9 cellular contexts compared by ENCODE assay signal in genomic region chr10:74967850-74968620, GRCh38.
DNase-seq lines count a peak whose midpoint lies in the region; ATAC-seq and TF ChIP-seq lines count a peak whose summit lies in the region.
"Had no signal": no experiment of that assay in that cellular context is flagged by ENCODE, and none has a peak within 500 bp of the region (broad histone marks: within the 10 kb centered on the region; RNA-seq: fewer than 3 reads in every experiment).

No MANE protein-coding gene starts in this region.

- H2BK120ac ChIP-seq in H9 (ENCODE audit: low read depth, low read length, poor library complexity, severe bottlenecking): no peak overlapping the region

- H3K27me3 ChIP-seq in CD4-positive, CD25-positive, alpha-beta regulatory T cell (ENCODE audit: control insufficient read depth, insufficient read depth, low read length): no peaks in the 10 kb centered on the region
- H3K27me3 ChIP-seq in OCI-LY1 (ENCODE audit: insufficient read depth, low read length) (no peaks in the 10 kb centered on the region), H9 (ENCODE audit: insufficient read depth, low read length) (no peaks in the 10 kb centered on the region)

- H3K4me3 Mint-ChIP-seq in CD4-positive, CD25-positive, alpha-beta regulatory T cell: peak overlapping the region; percentile 1 to 84 (median 68)
- no peak overlapping the region for H3K4me3 Mint-ChIP-seq in H9

- peaks cover 3% of the 10 kb centered on the region for H3K36me3 ChIP-seq in CD4-positive, CD25-positive, alpha-beta regulatory T cell (ENCODE audit: control insufficient read depth, insufficient read depth, low read length)
- H3K36me3 ChIP-seq in OCI-LY1 (ENCODE audit: insufficient read depth, low read length): peaks cover 10% of the 10 kb centered on the region; the same call in 1 of the 2 replicates

- peak in 1 of 2 donors; percentile 34 for ATAC-seq in CD4-positive, CD25-positive, alpha-beta regulatory T cell (ENCODE audit: low read depth in 2 of 2)
- ATAC-seq in GM19463 (IDR thresholded peaks at IDR 0.05; ENCODE audit: unreplicated experiment) (no peak), GM21423 (IDR thresholded peaks at IDR 0.05; ENCODE audit: unreplicated experiment) (no peak)

- H3K36me3 Mint-ChIP-seq in CD4-positive, CD25-positive, alpha-beta regulatory T cell: peaks cover 29% of the 10 kb centered on the region
- peaks cover 3 to 6% (median 6%) of the 10 kb centered on the region in 3 experiments; a peak in 6 of 7 replicates for H3K36me3 Mint-ChIP-seq in H9 (ENCODE audit: insufficient read depth in 1 of 3, low read depth in 3 of 3)

- WGBS in H9 (ENCODE audit: extremely low coverage, insufficient read length, low lambda C conversion rate): no CpG with 5 or more reads among the region's 5 CpGs

- no peak overlapping the region for H4K91ac ChIP-seq in H9 (ENCODE audit: insufficient read length, low read depth, low read length)

- peak overlapping the region; percentile 28 for H3K4me2 ChIP-seq in OCI-LY1 (ENCODE audit: low read length)
- H3K4me2 ChIP-seq in H9 (ENCODE audit: insufficient read depth, insufficient read length, low read length): no peak overlapping the region

- no peak overlapping the region for H3K23ac ChIP-seq in H9 (ENCODE audit: insufficient read length, low read depth, low read length)

- H3K4me1 ChIP-seq in CD4-positive, CD25-positive, alpha-beta regulatory T cell (ENCODE audit: control insufficient read depth, insufficient read depth, low read length, poor library complexity, severe bottlenecking): peaks cover 6% of the 10 kb centered on the region
- H3K4me1 ChIP-seq in OCI-LY1 (ENCODE audit: insufficient read depth, low read length, severe bottlenecking): peaks cover 16% of the 10 kb centered on the region
- H3K4me1 ChIP-seq in H9 (ENCODE audit: insufficient read depth, low read length): peaks cover 3% of the 10 kb centered on the region; the same call in 1 of the 2 replicates

- H3K23me2 ChIP-seq in H9 (ENCODE audit: insufficient read length, low read depth, low read length, poor library complexity, severe bottlenecking): no peaks in the 10 kb centered on the region

- no peak overlapping the region for H4K5ac ChIP-seq in H9 (ENCODE audit: insufficient read length, low read depth, low read length)

- H3K18ac ChIP-seq in H9 (ENCODE audit: insufficient read length, low read depth, low read length): no peak overlapping the region

- no peak overlapping the region for H2BK15ac ChIP-seq in H9 (ENCODE audit: low read depth, low read length)

- peaks cover 25 to 42% (median 34%) of the 10 kb centered on the region in 4 donors for H3K4me1 Mint-ChIP-seq in CD4-positive, CD25-positive, alpha-beta regulatory T cell
- peaks cover 22 to 25% of the 10 kb centered on the region in 2 experiments for H3K4me1 Mint-ChIP-seq in H9

- no peak overlapping the region for H3K4ac ChIP-seq in H9 (ENCODE audit: low read depth, low read length)

- H3F3A ChIP-seq in OCI-LY1 (ENCODE audit: insufficient read depth, low read length): no peaks in the 10 kb centered on the region

- peak overlapping the region; percentile 42 for H3K27ac ChIP-seq in CD4-positive, CD25-positive, alpha-beta regulatory T cell (ENCODE audit: insufficient read depth, low read length, poor library complexity, severe bottlenecking)
- H3K27ac ChIP-seq in OCI-LY1 (ENCODE audit: low read depth, low read length, poor library complexity, severe bottlenecking): peak overlapping the region; percentile 45
- H3K27ac ChIP-seq in H9 (ENCODE audit: insufficient read length, low read depth, low read length): no peak overlapping the region

- no peak overlapping the region for H2BK20ac ChIP-seq in H9 (ENCODE audit: low read depth, low read length, poor library complexity, severe bottlenecking)

- no peak overlapping the region; the same call in 1 of the 2 replicates for H3K14ac ChIP-seq in H9 (ENCODE audit: insufficient read depth, low read length)

- DNase-seq in CD4-positive, CD25-positive, alpha-beta regulatory T cell: peak in 2 of 3 donors; percentile 16 to 30
- DNase-seq in Jurkat, Clone E6-1 (ENCODE audit: low read depth, low spot score): peak; percentile 29
- DNase-seq in glomerular endothelial cell (ENCODE audit: extremely low read depth, low read depth, low spot score) (peak; percentile 23), H9 (no peak), germinal center (ENCODE audit: low spot score) (no peak)
- DNase-seq: H7 had no signal

- H3K9me3 Mint-ChIP-seq in CD4-positive, CD25-positive, alpha-beta regulatory T cell: peaks cover 0 to 8% (median 0%) of the 10 kb centered on the region in 7 donors
- peaks cover 3 to 4% of the 10 kb centered on the region in 2 experiments; a peak in 3 of 5 replicates for H3K9me3 Mint-ChIP-seq in H9

- no peak overlapping the region for H4K8ac ChIP-seq in H9 (replicated peaks; ENCODE audit: insufficient read length, low read depth, low read length)

- no peaks in the 10 kb centered on the region for H3K9me2 ChIP-seq in OCI-LY1 (ENCODE audit: low read depth, low read length)

- H3K79me2 ChIP-seq in OCI-LY1 (ENCODE audit: insufficient read depth, low read length): 0 out of 2 replicates have a peak, but pooled peaks cover 11% of the 10 kb centered on the region
- H3K79me2 ChIP-seq in H9 (ENCODE audit: insufficient read depth, low read length): no peaks in the 10 kb centered on the region

- no peak overlapping the region for H2AFZ ChIP-seq in OCI-LY1 (ENCODE audit: low read length)
- H2AFZ ChIP-seq in H9 (ENCODE audit: low read length): no peak overlapping the region

- no peaks in the 10 kb centered on the region for H4K20me1 ChIP-seq in OCI-LY1 (ENCODE audit: insufficient read depth, low read length)
- H4K20me1 ChIP-seq in H9 (ENCODE audit: control insufficient read depth, insufficient read depth, insufficient read length): no peaks in the 10 kb centered on the region

- H3K9ac ChIP-seq in OCI-LY1 (ENCODE audit: low read length): no peak overlapping the region; the same call in 1 of the 2 replicates
- no peak overlapping the region for H3K9ac ChIP-seq in H9 (ENCODE audit: extremely low read depth, insufficient read length, low read length)

- H3T11ph ChIP-seq in H9 (ENCODE audit: low read length): no peak overlapping the region

- no peak overlapping the region for H2BK5ac ChIP-seq in H9 (ENCODE audit: insufficient read length, low read length)

- H3K79me1 ChIP-seq in H9 (ENCODE audit: insufficient read depth, low read depth, low read length, poor library complexity, severe bottlenecking): peaks cover 3% of the 10 kb centered on the region

- peak overlapping the region; percentile 85 to 92 (median 85) for H3K27ac Mint-ChIP-seq in CD4-positive, CD25-positive, alpha-beta regulatory T cell
- peak overlapping the region in 1 of 3 experiments; percentile 29; a peak in 2 of 7 replicates for H3K27ac Mint-ChIP-seq in H9

- no peak overlapping the region for H2BK12ac ChIP-seq in H9 (ENCODE audit: insufficient read length, low read depth, low read length)

- TF ChIP-seq CTCF in OCI-LY1 (IDR thresholded peaks at IDR 0.05; ENCODE audit: low read length): no peak
- no peak for TF ChIP-seq CTCF in H9 (conservative IDR thresholded peaks at IDR 0.05)

- no peak overlapping the region for H2AK5ac ChIP-seq in H9 (ENCODE audit: insufficient read length, low read length)

- no peaks in the 10 kb centered on the region for H3K27me3 Mint-ChIP-seq in CD4-positive, CD25-positive, alpha-beta regulatory T cell
- H3K27me3 Mint-ChIP-seq in H9 (ENCODE audit: low read depth): no peaks in the 10 kb centered on the region

- no peaks in the 10 kb centered on the region for H3K9me3 ChIP-seq in CD4-positive, CD25-positive, alpha-beta regulatory T cell (ENCODE audit: control insufficient read depth in 2 of 2, low read length in 2 of 2)
- no peaks in the 10 kb centered on the region for H3K9me3 ChIP-seq in OCI-LY1 (ENCODE audit: low read length)
- H3K9me3 ChIP-seq in H9 (ENCODE audit: control insufficient read depth, low read depth, low read length): no peaks in the 10 kb centered on the region

- no peak overlapping the region for H3K56ac ChIP-seq in H9 (ENCODE audit: insufficient read length, low read depth, low read length)

- H3K4me3 ChIP-seq in CD4-positive, CD25-positive, alpha-beta regulatory T cell (ENCODE audit: low read depth, low read length): peak overlapping the region; percentile 29
- peak overlapping the region; percentile 20; the same call in 1 of the 2 replicates for H3K4me3 ChIP-seq in Jurkat, Clone E6-1 (ENCODE audit: low read length)
- H3K4me3 ChIP-seq in OCI-LY1 (ENCODE audit: low read depth, low read length, poor library complexity, severe bottlenecking): no peak overlapping the region

Comparison
In these comparisons a context has a peak if more than half of its experiments do, and no peak if none do; other contexts are left out.
1. DNase-seq: peak in CD4-positive, CD25-positive, alpha-beta regulatory T cell (2 of 3), Jurkat, Clone E6-1 (single experiment) and glomerular endothelial cell (single experiment); none in H9 (single experiment) and germinal center (single experiment).
2. H3K4me3 Mint-ChIP-seq: peak in CD4-positive, CD25-positive, alpha-beta regulatory T cell (4 of 4); none in H9 (0 of 2).